In genomic region chr17:78279360-78279990, GRCh38 we compare ENCODE assay signal across 22 cellular contexts. TPM values are rescaled to one million over a fixed set of nuclear protein-coding genes. Genes with fewer than 3 reads are reported as not detected.
DNase-seq lines count a peak whose midpoint lies in the region; ATAC-seq and TF ChIP-seq lines count a peak whose summit lies in the region.
"Had no signal": no experiment of that assay in that cellular context is flagged by ENCODE, and none has a peak within 500 bp of the region (broad histone marks: within the 10 kb centered on the region; RNA-seq: fewer than 3 reads in every experiment).

No MANE protein-coding gene starts in this region.

- no peaks in the 10 kb centered on the region for H3K36me3 ChIP-seq in WERI-Rb-1
- H3K36me3 ChIP-seq in spleen = no peaks in the 10 kb centered on the region

- TF ChIP-seq CTCF in natural killer cell (IDR thresholded peaks at IDR 0.05) (no peak), WERI-Rb-1 (IDR thresholded peaks at IDR 0.05; ENCODE audit: low read depth, low read length) (no peak), nephron progenitor cell (IDR thresholded peaks at IDR 0.05) (no peak), spleen (IDR thresholded peaks at IDR 0.05 in 8 of 11, conservative IDR thresholded peaks at IDR 0.05 in 3 of 11) (no peak)

- ATAC-seq in natural killer cell treated with Interleukin-12 subunit alpha and Interleukin-12 subunit beta and Interleukin-15 and Interleukin-18, amount 100 ng/mL, for 72 hours = peak; percentile 36 to 39
- no peak for ATAC-seq in natural killer cell

- H3K4me1 ChIP-seq in spleen = peaks cover 0 to 27% (median 0%) of the 10 kb centered on the region in 6 donors

- H3K27me3 ChIP-seq in WERI-Rb-1 (ENCODE audit: insufficient read depth, low read depth, severe bottlenecking) (no peaks in the 10 kb centered on the region), spleen (replicated peaks in 1 of 7) (peaks cover 0 to 8% (median 0%) of the 10 kb centered on the region in 7 donors)

- 87 to 93% (median 90%) methylated on average over 5 of the region's 5 CpGs for WGBS in spleen, 5 donors

- no peak for DNase-seq in natural killer cell treated with Interleukin-12 subunit alpha and Interleukin-12 subunit beta and Interleukin-15 and Interleukin-18, amount 100 ng/mL, for 72 hours (ENCODE audit: low spot score)
- no peak for DNase-seq in natural killer cell
- no peak for DNase-seq in WERI-Rb-1
- DNase-seq in nephron progenitor cell = no peak
- no peak for DNase-seq in C1 segment of cervical spinal cord (lab: John Stamatoyannopoulos, UW)
- no peak for DNase-seq in spleen
- no peak for DNase-seq in AML-193 (lab: John Stamatoyannopoulos, UW)
- no peak for DNase-seq in Ammon's horn (ENCODE audit: low spot score)
- DNase-seq: Calu3; CD4-positive, CD25-positive, alpha-beta regulatory T cell; DMS53; GOT3; HFFc6; Karpas-422; MM.1S; NCI-H1105; NCI-H1694 treated with DMSO at 0.1 percent for 48 hours; NCI-H2107; NCI-H226; NCI-H69 had no signal

- H3K27ac Mint-ChIP-seq in natural killer cell treated with Interleukin-12 subunit alpha and Interleukin-12 subunit beta and Interleukin-15 and Interleukin-18, amount 100 ng/mL, for 72 hours = no peak overlapping the region
- no peak overlapping the region for H3K27ac Mint-ChIP-seq in natural killer cell
- H3K27ac Mint-ChIP-seq in nephron progenitor cell = peak overlapping the region; percentile 53
- H3K27ac Mint-ChIP-seq: HFFc6 had no signal

- H3K9me3 ChIP-seq in WERI-Rb-1 (ENCODE audit: severe bottlenecking) (no peaks in the 10 kb centered on the region), spleen (no peaks in the 10 kb centered on the region)
- H3K9me3 ChIP-seq: A549 had no signal

- intact Hi-C loops in natural killer cell (cut with micrococcal nuclease) = no loop called here
- intact Hi-C loops in spleen (cut with DNase I; ENCODE audit: low total_unique reads) = no loop called here

- peaks cover 7 to 10% of the 10 kb centered on the region in 2 donors for H3K27me3 Mint-ChIP-seq in natural killer cell treated with Interleukin-12 subunit alpha and Interleukin-12 subunit beta and Interleukin-15 and Interleukin-18, amount 100 ng/mL, for 72 hours
- H3K27me3 Mint-ChIP-seq in natural killer cell (ENCODE audit: low read depth in 2 of 2) (peaks cover 0 to 7% of the 10 kb centered on the region in 2 donors), nephron progenitor cell (ENCODE audit: low read depth, poor library complexity) (peaks cover 4% of the 10 kb centered on the region)
- H3K27me3 Mint-ChIP-seq: CD4-positive, CD25-positive, alpha-beta regulatory T cell had no signal

- no peak for TF ChIP-seq POLR2A in spleen (IDR thresholded peaks at IDR 0.05)

- H3K4me3 Mint-ChIP-seq in natural killer cell treated with Interleukin-12 subunit alpha and Interleukin-12 subunit beta and Interleukin-15 and Interleukin-18, amount 100 ng/mL, for 72 hours = no peak overlapping the region
- no peak overlapping the region for H3K4me3 Mint-ChIP-seq in natural killer cell
- H3K4me3 Mint-ChIP-seq in nephron progenitor cell = no peak overlapping the region
- H3K4me3 Mint-ChIP-seq: HFFc6 had no signal

- H3K9me3 Mint-ChIP-seq in natural killer cell treated with Interleukin-12 subunit alpha and Interleukin-12 subunit beta and Interleukin-15 and Interleukin-18, amount 100 ng/mL, for 72 hours = no peaks in the 10 kb centered on the region
- H3K9me3 Mint-ChIP-seq in natural killer cell (no peaks in the 10 kb centered on the region), nephron progenitor cell (peaks cover 4% of the 10 kb centered on the region)
- H3K9me3 Mint-ChIP-seq: HFFc6 had no signal

- H3K4me3 ChIP-seq in WERI-Rb-1 (ENCODE audit: low read depth, low read length) (no peak overlapping the region), spleen (no peak overlapping the region)
- H3K4me3 ChIP-seq: A549 had no signal

- H3K36me3 Mint-ChIP-seq in natural killer cell treated with Interleukin-12 subunit alpha and Interleukin-12 subunit beta and Interleukin-15 and Interleukin-18, amount 100 ng/mL, for 72 hours = no peaks in the 10 kb centered on the region
- H3K36me3 Mint-ChIP-seq in natural killer cell = no peaks in the 10 kb centered on the region
- no peaks in the 10 kb centered on the region for H3K36me3 Mint-ChIP-seq in nephron progenitor cell (ENCODE audit: low read depth)
- H3K36me3 Mint-ChIP-seq: CD4-positive, CD25-positive, alpha-beta regulatory T cell had no signal

- peak overlapping the region; percentile 80 for H3K27ac ChIP-seq in WERI-Rb-1
- no peak overlapping the region for H3K27ac ChIP-seq in spleen
- H3K27ac ChIP-seq: A549 had no signal

- no peaks in the 10 kb centered on the region for H3K4me1 Mint-ChIP-seq in natural killer cell treated with Interleukin-12 subunit alpha and Interleukin-12 subunit beta and Interleukin-15 and Interleukin-18, amount 100 ng/mL, for 72 hours (ENCODE audit: low read depth in 2 of 2)
- H3K4me1 Mint-ChIP-seq in natural killer cell = no peaks in the 10 kb centered on the region
- peaks cover 34% of the 10 kb centered on the region for H3K4me1 Mint-ChIP-seq in nephron progenitor cell

RNA-seq across cellular contexts. Expression of gene TMEM235, which starts 48.0 kb away (rescaled TPM):
- total RNA-seq in natural killer cell treated with Interleukin-12 subunit alpha and Interleukin-12 subunit beta and Interleukin-15 and Interleukin-18, amount 100 ng/mL, for 72 hours = not detected
- not detected for total RNA-seq in natural killer cell
- total RNA-seq in spleen = not detected
- not detected for polyA plus RNA-seq in spleen
- total RNA-seq: Calu3; CD4-positive, CD25-positive, alpha-beta regulatory T cell; HFFc6; RPMI7951 had no signal
- polyA plus RNA-seq: A549; CD4-positive, CD25-positive, alpha-beta regulatory T cell had no signal

Comparison
In these comparisons a context has a peak if more than half of its experiments do, and no peak if none do; other contexts are left out.
1. ATAC-seq: peak in natural killer cell treated with Interleukin-12 subunit alpha and Interleukin-12 subunit beta and Interleukin-15 and Interleukin-18, amount 100 ng/mL, for 72 hours (2 of 2); none in natural killer cell (0 of 3).